8 cellular contexts compared by ENCODE assay signal in the genomic region with DNA sequence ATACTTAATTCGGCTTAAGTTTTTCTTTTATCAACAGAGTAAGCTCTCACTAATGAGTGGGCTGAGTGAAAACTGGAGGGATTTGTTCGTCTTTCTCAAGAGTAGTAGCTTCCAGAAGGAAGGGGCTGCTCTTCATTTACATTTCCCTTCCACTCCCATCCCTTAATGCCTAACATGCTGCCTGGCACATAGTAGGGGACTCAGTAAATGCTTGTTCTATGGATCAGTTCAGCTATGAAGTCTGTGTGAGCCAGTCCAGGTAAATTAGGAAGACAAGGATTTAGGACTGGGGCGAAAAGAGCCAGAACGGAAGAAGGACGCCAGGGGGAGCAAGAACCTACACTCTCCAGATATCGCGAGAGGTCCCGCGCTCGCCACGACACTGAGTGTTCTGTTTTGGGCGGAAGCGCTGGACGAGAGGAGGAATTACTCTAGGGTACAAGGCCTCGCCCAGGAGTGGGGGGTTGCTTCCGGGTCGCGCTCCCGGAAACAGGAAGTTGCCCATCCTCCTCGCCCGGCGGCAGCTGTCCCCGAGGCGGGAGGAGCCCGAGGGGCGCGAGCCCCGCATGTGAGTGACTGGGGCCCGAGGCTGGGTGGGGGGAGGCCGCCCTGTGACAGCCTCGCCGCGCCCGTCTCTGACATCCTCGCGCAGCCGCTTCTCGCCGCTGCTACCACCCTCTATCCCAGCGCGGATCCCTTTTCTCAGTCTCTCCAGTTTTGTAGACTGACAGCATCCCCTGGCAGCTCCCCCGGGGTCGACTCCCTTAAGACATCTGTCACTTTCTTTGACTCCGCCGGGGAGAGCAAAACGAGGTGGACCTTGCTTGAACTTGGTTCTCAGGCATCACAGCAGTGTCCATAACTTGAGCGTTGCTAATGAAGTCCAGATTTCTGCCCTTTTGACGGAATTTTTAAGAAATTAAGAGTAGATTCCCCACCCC. TPM values are rescaled to one million over a fixed set of nuclear protein-coding genes. Genes with fewer than 3 reads are reported as not detected.
DNase-seq lines count a peak whose midpoint lies in the region; ATAC-seq and TF ChIP-seq lines count a peak whose summit lies in the region.

A gene with protein sequence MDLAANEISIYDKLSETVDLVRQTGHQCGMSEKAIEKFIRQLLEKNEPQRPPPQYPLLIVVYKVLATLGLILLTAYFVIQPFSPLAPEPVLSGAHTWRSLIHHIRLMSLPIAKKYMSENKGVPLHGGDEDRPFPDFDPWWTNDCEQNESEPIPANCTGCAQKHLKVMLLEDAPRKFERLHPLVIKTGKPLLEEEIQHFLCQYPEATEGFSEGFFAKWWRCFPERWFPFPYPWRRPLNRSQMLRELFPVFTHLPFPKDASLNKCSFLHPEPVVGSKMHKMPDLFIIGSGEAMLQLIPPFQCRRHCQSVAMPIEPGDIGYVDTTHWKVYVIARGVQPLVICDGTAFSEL (plus strand): TSS at position 492 of the 941 bp plus-strand sequence. CDS start 13,493 bp downstream, outside the sequence.

- peak within 1 kb of the TSS; percentile 100 for H2AFZ ChIP-seq in osteoblast (ENCODE audit: low read length)

- H3K79me2 ChIP-seq in osteoblast (ENCODE audit: insufficient read depth, low read length), result peaks cover 53% of the 10 kb centered on the region

- H3K36me3 ChIP-seq in osteoblast (ENCODE audit: insufficient read depth, low read length), result no peaks in the 10 kb centered on the region
- H3K36me3 ChIP-seq in thoracic aorta, result no peaks in the 10 kb centered on the region

- H3K27me3 Mint-ChIP-seq in activated naive CD8-positive, alpha-beta T cell, result no peaks in the 10 kb centered on the region

- H3K4me3 ChIP-seq in GM12865 (ENCODE audit: low read depth, low read length) (peak within 1 kb of the TSS; percentile 68), osteoblast (ENCODE audit: insufficient read depth, low read length) (peak within 1 kb of the TSS; percentile 89), thoracic aorta (peak within 1 kb of the TSS; percentile 75)

- H3K27ac Mint-ChIP-seq in activated naive CD8-positive, alpha-beta T cell, result peak within 1 kb of the TSS; percentile 96

- H3K36me3 Mint-ChIP-seq in activated naive CD8-positive, alpha-beta T cell, result no peaks in the 10 kb centered on the region

- H3K9me3 ChIP-seq in osteoblast (ENCODE audit: low read depth, low read length) (no peaks in the 10 kb centered on the region), thoracic aorta (no peaks in the 10 kb centered on the region)

- peak; percentile 99 for DNase-seq in GM12865 (ENCODE audit: low read depth)
- peak; percentile 99 for DNase-seq in NCI-H1105 (lab: John Stamatoyannopoulos, UW)
- DNase-seq in SKM-1 treated with dmso at 0.1 percent for 144 hours (lab: John Stamatoyannopoulos, UW; ENCODE audit: unreplicated experiment), result peak; percentile 96
- peak; percentile 98 for DNase-seq in glomerular visceral epithelial cell (ENCODE audit: extremely low spot score)
- DNase-seq in osteoblast (ENCODE audit: insufficient read length, low spot score, missing footprints), result peak; percentile 95
- peak; percentile 95 for DNase-seq in thoracic aorta (ENCODE audit: low spot score)

- TF ChIP-seq CTCF in GM12865 (IDR thresholded peaks at IDR 0.05; ENCODE audit: insufficient read depth, low read depth, low read length, missing control alignments) (peak; percentile 83), osteoblast (IDR thresholded peaks at IDR 0.05; ENCODE audit: extremely low read depth, low read depth, low read length) (peak; percentile 91), thoracic aorta (IDR thresholded peaks at IDR 0.05) (peak; percentile 79)

- H3K4me3 Mint-ChIP-seq in activated naive CD8-positive, alpha-beta T cell, result peak within 1 kb of the TSS; percentile 94

- ATAC-seq in HG02642 (IDR thresholded peaks at IDR 0.05; ENCODE audit: poor library complexity, unreplicated experiment) (peak; percentile 99), thoracic aorta (ENCODE audit: insufficient number of reproducible peaks, low FRiP score, low read depth) (peak; percentile 98)

- H4K20me1 ChIP-seq in osteoblast (ENCODE audit: insufficient read depth, low read length), result peaks cover 19% of the 10 kb centered on the region

- H3K27ac ChIP-seq in osteoblast (ENCODE audit: low read depth, low read length) (peak within 1 kb of the TSS; percentile 82), thoracic aorta (peak within 1 kb of the TSS; percentile 73 to 87)

- H3K4me1 Mint-ChIP-seq in activated naive CD8-positive, alpha-beta T cell (ENCODE audit: low read depth), result peaks cover 36% of the 10 kb centered on the region

- no peaks in the 10 kb centered on the region for H3K9me3 Mint-ChIP-seq in activated naive CD8-positive, alpha-beta T cell (ENCODE audit: low read depth)

- H3K4me2 ChIP-seq in osteoblast (ENCODE audit: insufficient read depth, low read length), result peak within 1 kb of the TSS; percentile 90

- H3K4me1 ChIP-seq in osteoblast (ENCODE audit: insufficient read depth, low read length) (peaks cover 14% of the 10 kb centered on the region), thoracic aorta (ENCODE audit: control insufficient read depth in 1 of 2, low read depth in 2 of 2) (peaks cover 13 to 29% of the 10 kb centered on the region in 2 donors)

- H3K27me3 ChIP-seq in osteoblast (ENCODE audit: insufficient read depth, low read length), result no peaks in the 10 kb centered on the region
- no peaks in the 10 kb centered on the region for H3K27me3 ChIP-seq in thoracic aorta (replicated peaks; ENCODE audit: insufficient read depth)

RNA-seq across cellular contexts. Expression of the gene that starts here (rescaled TPM):
- total RNA-seq in osteoblast (59.0 and 60.1 TPM in 2 replicates), thoracic aorta (10 to 100 TPM; 53.6 to 60.9 TPM)

Comparison
In these comparisons a context has a peak if more than half of its experiments do, and no peak if none do; other contexts are left out.
1. Peak in every context shown above with its lines: DNase-seq, ATAC-seq, H3K4me3 ChIP-seq and H3K27ac ChIP-seq.